25 cellular contexts compared by ENCODE assay signal in genomic region chr18:54973046-54973445, GRCh38. TPM values are rescaled to one million over a fixed set of nuclear protein-coding genes. Genes with fewer than 3 reads are reported as not detected.
DNase-seq lines count a peak whose midpoint lies in the region; ATAC-seq, FAIRE-seq and TF ChIP-seq lines count a peak whose summit lies in the region.
"Had no signal": no experiment of that assay in that cellular context is flagged by ENCODE, and none has a peak within 500 bp of the region (broad histone marks: within the 10 kb centered on the region; RNA-seq: fewer than 3 reads in every experiment).

No MANE protein-coding gene starts in this region.

- H3K36me3 ChIP-seq in ACC112 (ENCODE audit: insufficient read depth, low read length) (no peaks in the 10 kb centered on the region), bronchial epithelial cell (ENCODE audit: control insufficient read depth, insufficient read depth, low read length) (no peaks in the 10 kb centered on the region)
- H3K36me3 ChIP-seq: BLaER1 had no signal

- no peak overlapping the region for H3K4me3 ChIP-seq in ACC112 (ENCODE audit: low read depth, low read length)
- no peak overlapping the region for H3K4me3 ChIP-seq in bronchial epithelial cell (ENCODE audit: low read depth, low read length)
- H3K4me3 ChIP-seq: BLaER1, SJSA1 had no signal

- H3K4me1 ChIP-seq in ACC112 (ENCODE audit: control insufficient read depth, insufficient read depth, low read length, unreplicated experiment), result peaks cover 13% of the 10 kb centered on the region
- H3K4me1 ChIP-seq: BLaER1 had no signal

- TF ChIP-seq POLR2A in GM18505 (IDR thresholded peaks at IDR 0.05; ENCODE audit: borderline replicate concordance, extremely low read depth, insufficient read depth, insufficient read length), result no peak

- H3K79me2 ChIP-seq in ACC112 (ENCODE audit: control insufficient read depth, insufficient read depth, low read length, unreplicated experiment), result no peaks in the 10 kb centered on the region

- H2AFZ ChIP-seq in ACC112 (ENCODE audit: low read length, unreplicated experiment), result peak overlapping the region; percentile 24

- no peak overlapping the region for H3K27ac ChIP-seq in ACC112 (ENCODE audit: low read depth, low read length)
- H3K27ac ChIP-seq: BLaER1, SJSA1 had no signal

- no peak for FAIRE-seq in bronchial epithelial cell (lab: Jason Lieb, UNC)
- FAIRE-seq: GM12892, GM19239, H1 had no signal

- H3K27me3 ChIP-seq in ACC112 (ENCODE audit: insufficient read depth, low read length), result no peaks in the 10 kb centered on the region
- no peaks in the 10 kb centered on the region for H3K27me3 ChIP-seq in bronchial epithelial cell (ENCODE audit: control insufficient read depth, insufficient read depth, low read length)
- H3K27me3 ChIP-seq: BLaER1, SJSA1 had no signal

- ATAC-seq in GM18505 (IDR thresholded peaks at IDR 0.05; ENCODE audit: unreplicated experiment), result no peak
- ATAC-seq: PC-3, Right ventricle myocardium inferior had no signal

- DNase-seq in M059J (ENCODE audit: low read depth), result peak; percentile 52
- peak; percentile 22 for DNase-seq in bronchial epithelial cell (ENCODE audit: low read depth)
- DNase-seq in iris pigment epithelial cell (ENCODE audit: low read depth), result peak; percentile 34
- DNase-seq in SIG-M5 treated with dmso at 0.1 percent for 504 hours (lab: John Stamatoyannopoulos, UW; ENCODE audit: unreplicated experiment), result no peak
- DNase-seq in mucosa of gallbladder (ENCODE audit: low spot score), result no peak
- DNase-seq in AG20443 (ENCODE audit: low spot score), result no peak
- DNase-seq: 8988T; CD4-positive, alpha-beta T cell; DMS79; HCEC 1CT; NCI-H1105; NCI-H146; NCI-H2029; NCI-H446; NCI-H524 treated with DMSO at 0.1 percent for 48 hours; NCI-H774; PC-3 had no signal

- no peak for TF ChIP-seq CTCF in bronchial epithelial cell (IDR thresholded peaks at IDR 0.05; ENCODE audit: insufficient read depth, low read length, severe bottlenecking)

RNA-seq across cellular contexts. Expression of gene CCDC68, which starts 13.8 kb away (rescaled TPM):
- 0.05 and 0.30 TPM in 2 replicates for total RNA-seq in M059J (2014; rRNA removed; shearing (Covaris generic))
- total RNA-seq in bronchial epithelial cell, result 3.5 and 4.2 TPM in 2 replicates
- 9.8 TPM for total RNA-seq in mucosa of gallbladder
- total RNA-seq: CD4-positive, alpha-beta T cell had no signal

Comparison
In these comparisons a context has a peak if more than half of its experiments do, and no peak if none do; other contexts are left out.
1. DNase-seq: peak in M059J (single experiment), bronchial epithelial cell (single experiment) and iris pigment epithelial cell (single experiment); none in SIG-M5 treated with dmso at 0.1 percent for 504 hours (single experiment), mucosa of gallbladder (single experiment) and AG20443 (single experiment).